1 cellular context compared by ENCODE assay signal in genomic region chr2:112959109-112959591, GRCh38.
TF ChIP-seq lines count a peak whose summit lies in the region.

No MANE protein-coding gene starts in this region.

TF ChIP-seq in HCT116, 20 proteins besides CTCF, POLR2A, EP300 and RAD21 (continued from another document):
- TF ChIP-seq ZBTB33 (IDR thresholded peaks at IDR 0.05; ENCODE audit: extremely low read depth, insufficient replicate concordance, low read length) (no peak), SIN3A (IDR thresholded peaks at IDR 0.05; ENCODE audit: low read depth) (no peak), ELF1 (IDR thresholded peaks at IDR 0.05; ENCODE audit: borderline replicate concordance, low read depth) (no peak), SP1 (IDR thresholded peaks at IDR 0.05; ENCODE audit: low read depth) (no peak), ZFX (IDR thresholded peaks at IDR 0.05) (no peak)
